Comparison of ENCODE assay signal across 9 cellular contexts in genomic region chr12:128976120-128976519, GRCh38.
DNase-seq lines count a peak whose midpoint lies in the region; ATAC-seq and TF ChIP-seq lines count a peak whose summit lies in the region.
"Had no signal": no experiment of that assay in that cellular context is flagged by ENCODE, and none has a peak within 500 bp of the region (broad histone marks: within the 10 kb centered on the region; RNA-seq: fewer than 3 reads in every experiment).

No MANE protein-coding gene starts in this region.

- no peaks in the 10 kb centered on the region for H4K20me1 ChIP-seq in OCI-LY7 (ENCODE audit: insufficient read depth, low read length)
- H4K20me1 ChIP-seq in hepatocyte (ENCODE audit: insufficient read depth, poor library complexity, severe bottlenecking): no peaks in the 10 kb centered on the region

- intact Hi-C loops in OCI-LY7 (cut with micrococcal nuclease; ENCODE audit: unreplicated experiment): no loop called here
- intact Hi-C loops in left ventricle myocardium superior (cut with micrococcal nuclease): no loop called here

- H3K4me1 ChIP-seq in OCI-LY7 (ENCODE audit: insufficient read depth, low read length, poor library complexity, severe bottlenecking): no peaks in the 10 kb centered on the region
- H3K4me1 ChIP-seq in hepatocyte (ENCODE audit: insufficient read depth): no peaks in the 10 kb centered on the region
- H3K4me1 ChIP-seq: parathyroid adenoma had no signal

- no peaks in the 10 kb centered on the region for H3K27me3 ChIP-seq in hepatocyte

- H3K79me2 ChIP-seq in OCI-LY7 (ENCODE audit: insufficient read depth, low read depth, low read length) (no peaks in the 10 kb centered on the region), hepatocyte (no peaks in the 10 kb centered on the region)
- H3K79me2 ChIP-seq: parathyroid adenoma had no signal

- H2AFZ ChIP-seq in OCI-LY7 (ENCODE audit: low read length): no peak overlapping the region
- peak overlapping the region; percentile 60 for H2AFZ ChIP-seq in hepatocyte
- H2AFZ ChIP-seq: parathyroid adenoma had no signal

- no peak overlapping the region for H3K4me2 ChIP-seq in OCI-LY7 (ENCODE audit: low read length)
- H3K4me2 ChIP-seq in hepatocyte: peak overlapping the region; percentile 78

- H3K9me3 ChIP-seq in OCI-LY7 (ENCODE audit: low read length) (no peaks in the 10 kb centered on the region), hepatocyte (ENCODE audit: low read depth) (no peaks in the 10 kb centered on the region)

- peak; percentile 51 for DNase-seq in NCI-H82 (lab: John Stamatoyannopoulos, UW)
- DNase-seq in NCI-H82 treated with DMSO at 0.1 percent for 48 hours (lab: John Stamatoyannopoulos, UW; ENCODE audit: unreplicated experiment): no peak
- DNase-seq in OCI-LY7 (ENCODE audit: low spot score): peak; percentile 13
- peak; percentile 70 for DNase-seq in hepatocyte (ENCODE audit: low spot score)
- peak in 2 of 3 donors; percentile 7 to 31 for DNase-seq in stimulated activated CD4-positive, alpha-beta T cell treated with anti-CD3 and anti-CD28 coated beads, TNF-alpha, amount 100 ng/mL, for 48 hours (ENCODE audit: low read depth in 3 of 3)
- no peak for DNase-seq in NCI-H1930 (lab: John Stamatoyannopoulos, UW)
- DNase-seq in left ventricle myocardium superior: no peak

- TF ChIP-seq CTCF in OCI-LY7 (conservative IDR thresholded peaks at IDR 0.05; ENCODE audit: low read length) (peak; percentile 62), hepatocyte (IDR thresholded peaks at IDR 0.05; ENCODE audit: poor library complexity) (peak; percentile 53)

- ATAC-seq in HG03469 (IDR thresholded peaks at IDR 0.05; ENCODE audit: unreplicated experiment): no peak
- no peak for ATAC-seq in left ventricle myocardium superior

- H3K9me2 ChIP-seq in OCI-LY7 (ENCODE audit: insufficient read depth, low read length) (no peaks in the 10 kb centered on the region), hepatocyte (replicated peaks; ENCODE audit: insufficient read depth) (no peaks in the 10 kb centered on the region)

- BruUV-seq in OCI-LY7 (replicated peaks; lab: Mats Ljungman, UMichigan): no TSS peak

- WGBS in hepatocyte (ENCODE audit: low lambda C conversion rate, missing lambda C conversion rate): 23% methylated on average over 14 of the region's 14 CpGs

- H3K36me3 ChIP-seq in OCI-LY7 (ENCODE audit: insufficient read depth, low read length) (no peaks in the 10 kb centered on the region), hepatocyte (replicated peaks; ENCODE audit: insufficient read depth, low read depth) (no peaks in the 10 kb centered on the region)

- CTCF ChIA-PET in OCI-LY7 (lab: Charles Lee; ENCODE audit: unreplicated experiment): no interaction called here

- H3K4me3 ChIP-seq in OCI-LY7 (ENCODE audit: low read depth, low read length, poor library complexity, severe bottlenecking) (no peak overlapping the region), hepatocyte (no peak overlapping the region)

- H3K27ac ChIP-seq in OCI-LY7 (ENCODE audit: low read depth, low read length, poor library complexity, severe bottlenecking): no peak overlapping the region
- H3K27ac ChIP-seq in hepatocyte: no peak overlapping the region
- H3K27ac ChIP-seq: parathyroid adenoma had no signal

- POLR2A ChIA-PET in OCI-LY7 (lab: Charles Lee): no interaction called here

Comparison
In these comparisons a context has a peak if more than half of its experiments do, and no peak if none do; other contexts are left out.
1. DNase-seq: peak in NCI-H82 (single experiment), OCI-LY7 (single experiment), hepatocyte (single experiment) and stimulated activated CD4-positive, alpha-beta T cell treated with anti-CD3 and anti-CD28 coated beads, TNF-alpha, amount 100 ng/mL, for 48 hours (2 of 3); none in NCI-H82 treated with DMSO at 0.1 percent for 48 hours (single experiment), NCI-H1930 (0 of 2) and left ventricle myocardium superior (single experiment).